9 cellular contexts compared by ENCODE assay signal in genomic region chr2:45675130-45675812, GRCh38. TPM values are rescaled to one million over a fixed set of nuclear protein-coding genes. Genes with fewer than 3 reads are reported as not detected.
A peak's percentile ranks its signal among the peaks of the same experiment; 100 is the strongest.
DNase-seq lines count a peak whose midpoint lies in the region; ATAC-seq and TF ChIP-seq lines count a peak whose summit lies in the region.
"Had no signal": no experiment of that assay in that cellular context is flagged by ENCODE, and none has a peak within 500 bp of the region (broad histone marks: within the 10 kb centered on the region; RNA-seq: fewer than 3 reads in every experiment).

No MANE protein-coding gene starts in this region.

- WGBS in gastroesophageal sphincter (ENCODE audit: low coverage in 1 of 2), 2 donors = 49 to 60% methylated on average over 6 to 7 of the region's 8 CpGs

- H2AFZ ChIP-seq in osteoblast (ENCODE audit: low read length) = no peak overlapping the region

- H3K4me2 ChIP-seq in osteoblast (ENCODE audit: insufficient read depth, low read length) = no peak overlapping the region

- DNase-seq in DMS153 (lab: John Stamatoyannopoulos, UW) (peak; percentile 95), NCI-H748 (lab: John Stamatoyannopoulos, UW; ENCODE audit: unreplicated experiment) (peak; percentile 79), osteoblast (ENCODE audit: insufficient read length, low spot score, missing footprints) (peak; percentile 66), posterior cingulate gyrus (no peak), erythroblast (lab: John Stamatoyannopoulos, UW) (no peak), NOMO-1 (lab: John Stamatoyannopoulos, UW; ENCODE audit: unreplicated experiment in 2 of 2) (no peak)
- DNase-seq: T-helper 9 cell had no signal

- H3K36me3 ChIP-seq in gastroesophageal sphincter (no peaks in the 10 kb centered on the region), osteoblast (ENCODE audit: insufficient read depth, low read length) (no peaks in the 10 kb centered on the region)

- TF ChIP-seq EP300 in gastroesophageal sphincter (IDR thresholded peaks at IDR 0.05) = no peak

- intact Hi-C loops in posterior cingulate gyrus (cut with DNase I) = no loop called here

- H4K20me1 ChIP-seq in osteoblast (ENCODE audit: insufficient read depth, low read length) = no peaks in the 10 kb centered on the region

- peak overlapping the region in 2 of 4 donors; percentile 15 to 44 for H3K27ac ChIP-seq in gastroesophageal sphincter
- no peak overlapping the region for H3K27ac ChIP-seq in osteoblast (ENCODE audit: low read depth, low read length)

- no peak for TF ChIP-seq POLR2A in gastroesophageal sphincter (IDR thresholded peaks at IDR 0.05)
- no peak for TF ChIP-seq POLR2A in erythroblast (IDR thresholded peaks at IDR 0.05; ENCODE audit: low read length)

- H3K79me2 ChIP-seq in osteoblast (ENCODE audit: insufficient read depth, low read length) = peaks cover 6% of the 10 kb centered on the region

- no peak for TF ChIP-seq CTCF in gastroesophageal sphincter (IDR thresholded peaks at IDR 0.05)
- TF ChIP-seq CTCF in osteoblast (IDR thresholded peaks at IDR 0.05; ENCODE audit: extremely low read depth, low read depth, low read length) = no peak

- H3K4me3 ChIP-seq in gastroesophageal sphincter = no peak overlapping the region
- no peak overlapping the region for H3K4me3 ChIP-seq in osteoblast (ENCODE audit: insufficient read depth, low read length)

- H3K27me3 ChIP-seq in gastroesophageal sphincter (no peaks in the 10 kb centered on the region), osteoblast (ENCODE audit: insufficient read depth, low read length) (no peaks in the 10 kb centered on the region)

- peak; percentile 65 for ATAC-seq in gastroesophageal sphincter
- ATAC-seq in GM21360 (IDR thresholded peaks at IDR 0.05; ENCODE audit: unreplicated experiment) = no peak

- H3K4me1 ChIP-seq in gastroesophageal sphincter (peaks cover 0 to 54% (median 10%) of the 10 kb centered on the region in 3 donors), osteoblast (ENCODE audit: insufficient read depth, low read length) (peaks cover 12% of the 10 kb centered on the region)

- H3K9me3 ChIP-seq in gastroesophageal sphincter (no peaks in the 10 kb centered on the region), osteoblast (ENCODE audit: low read depth, low read length) (no peaks in the 10 kb centered on the region)

RNA-seq across cellular contexts. Expression of gene PRKCE, which starts 23.8 kb away (rescaled TPM):
- total RNA-seq in gastroesophageal sphincter (10 to 100 TPM in 3 of 4 donors, 1 to 10 TPM in 1; 5.9 to 21.2 (median 18.5) TPM), osteoblast (13.6 and 22.1 TPM in 2 replicates)

Comparison
In these comparisons a context has a peak if more than half of its experiments do, and no peak if none do; other contexts are left out.
1. DNase-seq: peak in DMS153 (single experiment), NCI-H748 (single experiment) and osteoblast (single experiment); none in posterior cingulate gyrus (0 of 10), erythroblast (0 of 2) and NOMO-1 (0 of 2).